In the genomic region with DNA sequence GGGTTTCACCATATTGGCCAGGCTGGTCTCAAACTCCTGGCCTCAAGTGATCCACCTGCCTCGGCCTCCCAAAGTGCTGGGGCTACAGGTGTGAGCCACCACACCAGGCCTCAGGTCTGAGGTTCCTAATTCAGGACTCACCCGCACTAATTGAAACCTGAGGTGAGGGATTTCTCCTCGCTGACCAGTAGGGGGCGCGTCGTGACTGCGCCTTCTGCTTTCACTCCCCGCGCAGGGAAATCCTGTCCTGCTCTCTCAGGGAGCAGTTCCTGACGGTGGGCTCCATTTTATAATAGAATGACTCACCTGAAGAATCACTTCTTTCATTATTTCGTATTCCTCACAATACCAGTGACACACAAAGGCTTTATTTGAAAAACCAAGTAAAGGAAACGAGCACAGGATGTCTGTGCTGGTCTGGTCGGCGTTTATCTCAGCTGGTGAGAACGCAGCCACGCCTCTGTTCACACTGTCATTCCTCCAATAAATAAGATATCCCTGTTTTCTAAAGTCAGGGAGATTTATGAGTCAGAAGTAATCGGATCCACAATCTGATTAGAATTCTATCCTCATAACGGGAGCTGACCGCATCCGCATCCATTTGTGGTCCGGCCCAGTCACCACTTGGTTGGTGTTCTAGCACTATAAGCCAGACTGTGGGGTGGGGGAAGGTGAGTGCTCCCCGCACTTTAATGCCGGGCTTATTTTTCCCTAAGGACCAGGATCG, we compare ENCODE assay signal across 8 cellular contexts.
DNase-seq lines count a peak whose midpoint lies in the region; ATAC-seq lines count a peak whose summit lies in the region.

No MANE protein-coding gene starts in this region.

- H3K9ac ChIP-seq in NT2/D1 (ENCODE audit: insufficient read length, low read depth), result peak overlapping the region; percentile 79

- H3K27ac ChIP-seq in epithelial cell of prostate, result peak overlapping the region; percentile 74

- H3K4me3 ChIP-seq in NT2/D1 (ENCODE audit: insufficient read length, low read depth), result peak overlapping the region; percentile 49

- ATAC-seq in GM19043 (IDR thresholded peaks at IDR 0.05; ENCODE audit: low read depth, unreplicated experiment), result peak; percentile 74
- peak; percentile 78 for ATAC-seq in HG03442 (IDR thresholded peaks at IDR 0.05; ENCODE audit: unreplicated experiment)

- H3K36me3 ChIP-seq in NT2/D1 (ENCODE audit: insufficient read depth, insufficient read length, low read length), result no peaks in the 10 kb centered on the region

- no peaks in the 10 kb centered on the region for H3K9me3 ChIP-seq in NT2/D1 (ENCODE audit: insufficient read depth, low read length)

- DNase-seq in AG20443 (ENCODE audit: low spot score) (peak; percentile 88), NT2/D1 (ENCODE audit: low read depth, low spot score) (peak; percentile 47), activated T-cell treated with anti-CD3 and anti-CD28 coated beads for 4 hours (peak; percentile 77), epithelial cell of prostate (ENCODE audit: low read depth, low spot score) (peak; percentile 84), middle frontal gyrus (ENCODE audit: extremely low spot score, low spot score) (peak; percentile 75)
- peak; percentile 74 for DNase-seq in stimulated activated CD8-positive, alpha-beta memory T cell treated with anti-CD3 and anti-CD28 coated beads, Interleukin-15, amount 100 ng/mL, for 48 hours (ENCODE audit: low read depth in 2 of 2)

- no peaks in the 10 kb centered on the region for H3K27me3 ChIP-seq in NT2/D1 (ENCODE audit: insufficient read depth, insufficient read length)

- no peaks in the 10 kb centered on the region for H3K4me1 ChIP-seq in NT2/D1 (ENCODE audit: insufficient read depth, insufficient read length)

Comparison
In these comparisons a context has a peak if more than half of its experiments do, and no peak if none do; other contexts are left out.
1. Peak in every context shown above with its lines: DNase-seq, ATAC-seq, H3K4me3 ChIP-seq and H3K27ac ChIP-seq.